In the genomic region with DNA sequence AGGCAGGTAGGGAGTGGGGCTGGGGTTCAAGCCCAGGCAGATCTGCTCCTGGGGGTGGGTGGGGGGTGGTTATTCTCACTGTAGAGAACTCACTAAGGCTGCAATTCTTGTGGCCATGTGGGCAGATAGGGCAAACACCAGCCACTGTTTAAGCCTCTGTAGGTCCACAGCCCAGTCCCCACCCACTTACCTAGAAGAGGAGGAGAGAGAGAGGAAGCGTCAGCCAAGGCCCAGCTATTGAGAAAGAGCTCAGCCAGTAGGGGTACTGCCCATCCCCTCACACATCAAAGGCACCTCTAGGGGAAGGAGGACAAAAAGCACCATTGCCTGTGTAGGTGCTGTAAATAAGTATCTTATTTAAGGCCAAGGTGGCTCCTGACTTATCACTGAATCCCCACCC, we compare ENCODE assay signal across 16 cellular contexts. TPM values are rescaled to one million over a fixed set of nuclear protein-coding genes. Genes with fewer than 3 reads are reported as not detected.
A peak's percentile ranks its signal among the peaks of the same experiment; 100 is the strongest.
DNase-seq lines count a peak whose midpoint lies in the region; ATAC-seq and TF ChIP-seq lines count a peak whose summit lies in the region.
"Had no signal": no experiment of that assay in that cellular context is flagged by ENCODE, and none has a peak within 500 bp of the region (broad histone marks: within the 10 kb centered on the region; RNA-seq: fewer than 3 reads in every experiment).

No MANE protein-coding gene starts in this region.

- H3K4me3 ChIP-seq in upper lobe of right lung = no peak overlapping the region

- intact Hi-C loops in upper lobe of right lung (cut with DNase I) = no loop called here

- no peaks in the 10 kb centered on the region for H3K4me1 Mint-ChIP-seq in chondrocyte (ENCODE audit: low read depth)
- H3K4me1 Mint-ChIP-seq: CD8-positive, alpha-beta memory T cell had no signal

- peaks cover 13% of the 10 kb centered on the region for H3K27me3 Mint-ChIP-seq in chondrocyte (ENCODE audit: low read depth)

- no peak for TF ChIP-seq CTCF in VCaP (conservative IDR thresholded peaks at IDR 0.05)
- TF ChIP-seq CTCF in upper lobe of right lung (IDR thresholded peaks at IDR 0.05) = no peak
- no peak for TF ChIP-seq CTCF in chondrocyte (IDR thresholded peaks at IDR 0.05)

- DNase-seq in activated effector memory CD4-positive, alpha-beta T cell treated with anti-CD3 and anti-CD28 coated beads, Interleukin-2, amount 50 U/mL, for 16 hours = peak; percentile 30
- no peak for DNase-seq in activated effector memory CD4-positive, alpha-beta T cell treated with Interleukin-2 at 50 U/mL for 16 hours
- DNase-seq in upper lobe of right lung (peak; percentile 22), chondrocyte (ENCODE audit: low spot score) (no peak), NCI-H187 (lab: John Stamatoyannopoulos, UW) (no peak)
- DNase-seq: Caco-2; CD8-positive, alpha-beta memory T cell; DND-41; GDM1; HCEC 1CT had no signal

- H3K27me3 ChIP-seq in upper lobe of right lung = no peaks in the 10 kb centered on the region

- no peak overlapping the region for H3K27ac Mint-ChIP-seq in chondrocyte (ENCODE audit: unreplicated experiment)

- peak overlapping the region; percentile 99 for H3K27ac ChIP-seq in VCaP
- no peak overlapping the region for H3K27ac ChIP-seq in upper lobe of right lung
- H3K27ac ChIP-seq: 22Rv1, HL-60 had no signal

- no peak overlapping the region for H3K4me3 Mint-ChIP-seq in chondrocyte (ENCODE audit: unreplicated experiment)
- H3K4me3 Mint-ChIP-seq: CD8-positive, alpha-beta memory T cell had no signal

- ATAC-seq in upper lobe of right lung (no peak), GM21381 (IDR thresholded peaks at IDR 0.05; ENCODE audit: unreplicated experiment) (no peak)

- no peaks in the 10 kb centered on the region for H3K9me3 ChIP-seq in upper lobe of right lung
- H3K9me3 ChIP-seq: Caco-2 had no signal

- no peaks in the 10 kb centered on the region for H3K36me3 ChIP-seq in upper lobe of right lung

- no peaks in the 10 kb centered on the region for H3K36me3 Mint-ChIP-seq in chondrocyte (ENCODE audit: low read depth)
- H3K36me3 Mint-ChIP-seq: CD8-positive, alpha-beta memory T cell had no signal

- H3K4me1 ChIP-seq in upper lobe of right lung = no peaks in the 10 kb centered on the region
- H3K4me1 ChIP-seq: Caco-2 had no signal

- H3K9me3 Mint-ChIP-seq in chondrocyte (ENCODE audit: low read depth) = no peaks in the 10 kb centered on the region

RNA-seq across cellular contexts. Expression of a gene that starts 12.9 kb away (rescaled TPM):
- total RNA-seq in upper lobe of right lung (not detected), chondrocyte (3.9 to 5.9 TPM (median 5.5 TPM) in 3 replicates)
- total RNA-seq: A673; Caco-2; CD8-positive, alpha-beta memory T cell had no signal

RNA-seq across cellular contexts. Expression of a gene that starts 13.0 kb away (rescaled TPM):
- total RNA-seq in upper lobe of right lung = not detected
- 0.23 to 0.94 TPM (median 0.32 TPM) in 3 replicates for total RNA-seq in chondrocyte
- total RNA-seq: A673; Caco-2; CD8-positive, alpha-beta memory T cell; H4 had no signal

RNA-seq across cellular contexts. Expression of a gene that starts 24.7 kb away (rescaled TPM):
- total RNA-seq in upper lobe of right lung = 5.9 TPM
- total RNA-seq in chondrocyte = 183 to 261 TPM (median 258 TPM) in 3 replicates

RNA-seq across cellular contexts. Expression of a gene that starts 27.8 kb away (rescaled TPM):
- not detected for total RNA-seq in upper lobe of right lung
- not detected in 3 replicates for total RNA-seq in chondrocyte
- total RNA-seq: A673; Caco-2; CD8-positive, alpha-beta memory T cell; H4 had no signal

Comparison
In these comparisons a context has a peak if more than half of its experiments do, and no peak if none do; other contexts are left out.
1. DNase-seq: peak in activated effector memory CD4-positive, alpha-beta T cell treated with anti-CD3 and anti-CD28 coated beads, Interleukin-2, amount 50 U/mL, for 16 hours (single experiment) and upper lobe of right lung (single experiment); none in activated effector memory CD4-positive, alpha-beta T cell treated with Interleukin-2 at 50 U/mL for 16 hours (single experiment), chondrocyte (single experiment) and NCI-H187 (0 of 2).
2. RNA of a gene that starts 24.7 kb away (total RNA-seq): 183 to 261 TPM in chondrocyte; 5.9 TPM in upper lobe of right lung (single experiment); every median in the first group is over 10 times any median in the second.